ENCODE assay signal across 14 cellular contexts in genomic region chr1:94316836-94317789, GRCh38.
A peak's percentile ranks its signal among the peaks of the same experiment; 100 is the strongest.
DNase-seq lines count a peak whose midpoint lies in the region; ATAC-seq, FAIRE-seq and TF ChIP-seq lines count a peak whose summit lies in the region.
"Had no signal": no experiment of that assay in that cellular context is flagged by ENCODE, and none has a peak within 500 bp of the region (broad histone marks: within the 10 kb centered on the region; RNA-seq: fewer than 3 reads in every experiment).

No MANE protein-coding gene starts in this region.

- peaks cover 18% of the 10 kb centered on the region for H3K4me1 ChIP-seq in left ventricle myocardium inferior

- DNase-seq in left ventricle myocardium inferior (no peak), Right ventricle myocardium inferior (ENCODE audit: missing footprints) (no peak), bronchial epithelial cell (ENCODE audit: low read depth) (peak; percentile 69), kidney glomerular epithelial cell (lab: John Stamatoyannopoulos, UW) (peak; percentile 91), NCI-H510A treated with DMSO at 0.1 percent for 48 hours (lab: John Stamatoyannopoulos, UW) (no peak), ecto neural progenitor cell (ENCODE audit: low spot score) (no peak), sciatic nerve (ENCODE audit: low spot score) (no peak)
- DNase-seq: activated effector memory CD4-positive, alpha-beta T cell treated with anti-CD3 and anti-CD28 coated beads, Interleukin-2, amount 50 U/mL, for 16 hours; glutamatergic neuron; naive thymus-derived CD8-positive, alpha-beta T cell; NCI-H2227 treated with DMSO at 0.1 percent for 48 hours; stimulated activated CD4-positive, alpha-beta T cell treated with anti-CD3 and anti-CD28 coated beads, Interleukin-4, amount 100 ng/mL, for 1 hour; trophoblast cell had no signal

- H3K27me3 ChIP-seq in left ventricle myocardium inferior (ENCODE audit: low read depth) (no peaks in the 10 kb centered on the region), bronchial epithelial cell (ENCODE audit: control insufficient read depth, insufficient read depth, low read length) (no peaks in the 10 kb centered on the region)

- no peak for TF ChIP-seq CTCF in left ventricle myocardium inferior (IDR thresholded peaks at IDR 0.05; ENCODE audit: borderline replicate concordance)
- TF ChIP-seq CTCF in bronchial epithelial cell (IDR thresholded peaks at IDR 0.05; ENCODE audit: insufficient read depth, low read length, severe bottlenecking), result no peak

- no peaks in the 10 kb centered on the region for H3K9me3 ChIP-seq in left ventricle myocardium inferior (replicated peaks)

- intact Hi-C loops in left ventricle myocardium inferior (cut with micrococcal nuclease) (no loop called here), Right ventricle myocardium inferior (cut with DNase I) (no loop called here), sciatic nerve (cut with DNase I) (no loop called here)

- peak overlapping the region; percentile 10 for H3K27ac ChIP-seq in left ventricle myocardium inferior (replicated peaks)

- H3K36me3 ChIP-seq in left ventricle myocardium inferior (no peaks in the 10 kb centered on the region), bronchial epithelial cell (ENCODE audit: control insufficient read depth, insufficient read depth, low read length) (no peaks in the 10 kb centered on the region)

- H3K4me3 ChIP-seq in left ventricle myocardium inferior (no peak overlapping the region), bronchial epithelial cell (ENCODE audit: low read depth, low read length) (no peak overlapping the region)

- no peak for FAIRE-seq in bronchial epithelial cell (lab: Jason Lieb, UNC)

- no peak for ATAC-seq in Right ventricle myocardium inferior
- no peak for ATAC-seq in HG03378 (IDR thresholded peaks at IDR 0.05; ENCODE audit: unreplicated experiment)
- ATAC-seq in sciatic nerve, result no peak
- ATAC-seq: naive thymus-derived CD8-positive, alpha-beta T cell had no signal

Comparison
In these comparisons a context has a peak if more than half of its experiments do, and no peak if none do; other contexts are left out.
1. DNase-seq: peak in bronchial epithelial cell (single experiment) and kidney glomerular epithelial cell (single experiment); none in left ventricle myocardium inferior (single experiment), Right ventricle myocardium inferior (single experiment), NCI-H510A treated with DMSO at 0.1 percent for 48 hours (single experiment), ecto neural progenitor cell (single experiment) and sciatic nerve (single experiment).